8 cellular contexts compared by ENCODE assay signal in genomic region chr1:66371233-66372005, GRCh38.
A peak's percentile ranks its signal among the peaks of the same experiment; 100 is the strongest.
DNase-seq lines count a peak whose midpoint lies in the region; ATAC-seq and TF ChIP-seq lines count a peak whose summit lies in the region.

No MANE protein-coding gene starts in this region.

- intact Hi-C loops in PC-3 (cut with micrococcal nuclease) = no loop called here

- H3K79me2 ChIP-seq in PC-3 (ENCODE audit: low read length) (no peaks in the 10 kb centered on the region), GM23338 (replicated peaks; ENCODE audit: insufficient read depth) (no peaks in the 10 kb centered on the region)

- no TSS peak for BruUV-seq in PC-3 (replicated peaks; lab: Mats Ljungman, UMichigan)

- peak overlapping the region; percentile 7; the same call in 1 of the 2 replicates for H2AFZ ChIP-seq in PC-3 (ENCODE audit: low read length)
- H2AFZ ChIP-seq in GM23338 = no peak overlapping the region

- H3K4me1 ChIP-seq in PC-3 (ENCODE audit: insufficient read depth, low read length) (peaks cover 28% of the 10 kb centered on the region), stomach smooth muscle (ENCODE audit: control insufficient read depth, insufficient read depth, low read length) (peaks cover 8% of the 10 kb centered on the region), GM23338 (ENCODE audit: insufficient read depth) (no peaks in the 10 kb centered on the region)

- H3K27ac Mint-ChIP-seq in GM23338 = no peak overlapping the region

- peak; percentile 40 for DNase-seq in stimulated activated CD4-positive, alpha-beta T cell treated with anti-CD3 and anti-CD28 coated beads, Interleukin-15, amount 100 ng/mL, for 24 hours
- DNase-seq in stimulated activated CD4-positive, alpha-beta T cell treated with anti-CD3 and anti-CD28 coated beads, Interleukin-2, amount 100 ng/mL, for 48 hours = no peak
- DNase-seq in PC-3 = peak; percentile 56
- peak; percentile 85 for DNase-seq in fibroblast of the aortic adventitia (ENCODE audit: low read depth)
- no peak for DNase-seq in GM23338 (ENCODE audit: low spot score)
- no peak for DNase-seq in T1000 (lab: John Stamatoyannopoulos, UW)
- no peak for DNase-seq in NCI-H1436 treated with DMSO at 0.1 percent for 48 hours (lab: John Stamatoyannopoulos, UW)

- peaks cover 51% of the 10 kb centered on the region for H3K36me3 Mint-ChIP-seq in GM23338 (ENCODE audit: low read depth)

- H4K20me1 ChIP-seq in PC-3 (ENCODE audit: low read length) = no peaks in the 10 kb centered on the region
- no peaks in the 10 kb centered on the region for H4K20me1 ChIP-seq in GM23338 (replicated peaks; ENCODE audit: insufficient read depth)

- H3K9me3 ChIP-seq in PC-3 (ENCODE audit: low read length) = no peaks in the 10 kb centered on the region
- H3K9me3 ChIP-seq in stomach smooth muscle (ENCODE audit: control insufficient read depth in 2 of 2, low read length in 2 of 2) = no peaks in the 10 kb centered on the region

- H3K9me2 ChIP-seq in PC-3 (replicated peaks; ENCODE audit: low read length) = 0 out of 2 replicates have a peak, but pooled peaks cover 3% of the 10 kb centered on the region
- H3K9me2 ChIP-seq in GM23338 (ENCODE audit: insufficient read depth) = no peaks in the 10 kb centered on the region

- H3K9ac ChIP-seq in PC-3 (ENCODE audit: low read length) (0 out of 2 replicates have a peak overlapping the region, but pooled peaks have one; percentile 25), stomach smooth muscle (ENCODE audit: low read length in 2 of 2) (no peak overlapping the region)

- H3K4me2 ChIP-seq in PC-3 (ENCODE audit: low read length) (peak overlapping the region; percentile 42), GM23338 (no peak overlapping the region)

- H3K27ac ChIP-seq in PC-3 (ENCODE audit: low read length) = peak overlapping the region; percentile 76
- H3K27ac ChIP-seq in stomach smooth muscle (ENCODE audit: low read length) = peak overlapping the region; percentile 25
- H3K27ac ChIP-seq in GM23338 (ENCODE audit: low read depth) = no peak overlapping the region; the same call in 1 of the 2 replicates

- H3K4me3 ChIP-seq in PC-3 (ENCODE audit: low read length) (no peak overlapping the region), fibroblast of the aortic adventitia (ENCODE audit: low read depth, low read length) (no peak overlapping the region), stomach smooth muscle (ENCODE audit: low read length in 2 of 2) (peak overlapping the region in 1 of 2 donors; percentile 16), GM23338 (no peak overlapping the region)

- POLR2A ChIA-PET in PC-3 (lab: Charles Lee; ENCODE audit: unreplicated experiment) = no interaction called here

- TF ChIP-seq CTCF in PC-3 (conservative IDR thresholded peaks at IDR 0.05; ENCODE audit: low read depth, low read length) (no peak), fibroblast of the aortic adventitia (IDR thresholded peaks at IDR 0.05; ENCODE audit: insufficient read depth, low read length) (no peak), GM23338 (conservative IDR thresholded peaks at IDR 0.05; ENCODE audit: low read depth in 2 of 2) (no peak)

- H3F3A ChIP-seq in PC-3 (ENCODE audit: low read length, unreplicated experiment) (no peaks in the 10 kb centered on the region), GM23338 (replicated peaks; ENCODE audit: low read depth) (no peaks in the 10 kb centered on the region)

- H3K27me3 ChIP-seq in PC-3 (ENCODE audit: low read length) (no peaks in the 10 kb centered on the region), stomach smooth muscle (ENCODE audit: control insufficient read depth in 1 of 2, insufficient read depth in 2 of 2, low read length in 2 of 2) (no peaks in the 10 kb centered on the region), GM23338 (ENCODE audit: insufficient read depth) (no peaks in the 10 kb centered on the region)

- no peaks in the 10 kb centered on the region for H3K27me3 Mint-ChIP-seq in GM23338 (ENCODE audit: insufficient read depth, low read depth, poor library complexity)

- no peaks in the 10 kb centered on the region for H3K9me3 Mint-ChIP-seq in GM23338

- H3K4me1 Mint-ChIP-seq in GM23338 = peaks cover 3% of the 10 kb centered on the region; the same call in 2 of the 3 replicates

- ATAC-seq in PC-3 (peak; percentile 85), GM23338 (no peak)

- CTCF ChIA-PET in PC-3 (lab: Charles Lee) = no interaction called here

- H3K4me3 Mint-ChIP-seq in GM23338 = no peak overlapping the region

- H3K36me3 ChIP-seq in PC-3 (ENCODE audit: low read depth, low read length) = no peaks in the 10 kb centered on the region
- peaks cover 24 to 32% of the 10 kb centered on the region in 2 donors for H3K36me3 ChIP-seq in stomach smooth muscle (ENCODE audit: control insufficient read depth in 2 of 2, insufficient read depth in 2 of 2, low read length in 2 of 2)
- peaks cover 49% of the 10 kb centered on the region for H3K36me3 ChIP-seq in GM23338 (ENCODE audit: insufficient read depth)

TF ChIP-seq in GM23338, 12 proteins besides CTCF, POLR2A, EP300 and RAD21:
- TF ChIP-seq ETS1 (IDR thresholded peaks at IDR 0.05) = no peak
- TF ChIP-seq ZNF114 (CRISPR knock-in tag; IDR thresholded peaks at IDR 0.05) = no peak
- TF ChIP-seq NANOG (IDR thresholded peaks at IDR 0.05; ENCODE audit: borderline replicate concordance) = no peak
- no peak for TF ChIP-seq STAT1 (IDR thresholded peaks at IDR 0.05; ENCODE audit: unreplicated experiment)
- TF ChIP-seq ZNF331 (CRISPR knock-in tag; IDR thresholded peaks at IDR 0.05; ENCODE audit: low read depth) = no peak
- TF ChIP-seq POLR2AphosphoS5 (IDR thresholded peaks at IDR 0.05; ENCODE audit: low read depth) = no peak
- TF ChIP-seq JUNB (IDR thresholded peaks at IDR 0.05; ENCODE audit: unreplicated experiment) = no peak

Comparison
In these comparisons a context has a peak if more than half of its experiments do, and no peak if none do; other contexts are left out.
1. DNase-seq: peak in stimulated activated CD4-positive, alpha-beta T cell treated with anti-CD3 and anti-CD28 coated beads, Interleukin-15, amount 100 ng/mL, for 24 hours (single experiment), PC-3 (single experiment) and fibroblast of the aortic adventitia (single experiment); none in stimulated activated CD4-positive, alpha-beta T cell treated with anti-CD3 and anti-CD28 coated beads, Interleukin-2, amount 100 ng/mL, for 48 hours (0 of 2), GM23338 (single experiment), T1000 (single experiment) and NCI-H1436 treated with DMSO at 0.1 percent for 48 hours (single experiment).